1 cellular context compared by ENCODE assay signal in the genomic region with DNA sequence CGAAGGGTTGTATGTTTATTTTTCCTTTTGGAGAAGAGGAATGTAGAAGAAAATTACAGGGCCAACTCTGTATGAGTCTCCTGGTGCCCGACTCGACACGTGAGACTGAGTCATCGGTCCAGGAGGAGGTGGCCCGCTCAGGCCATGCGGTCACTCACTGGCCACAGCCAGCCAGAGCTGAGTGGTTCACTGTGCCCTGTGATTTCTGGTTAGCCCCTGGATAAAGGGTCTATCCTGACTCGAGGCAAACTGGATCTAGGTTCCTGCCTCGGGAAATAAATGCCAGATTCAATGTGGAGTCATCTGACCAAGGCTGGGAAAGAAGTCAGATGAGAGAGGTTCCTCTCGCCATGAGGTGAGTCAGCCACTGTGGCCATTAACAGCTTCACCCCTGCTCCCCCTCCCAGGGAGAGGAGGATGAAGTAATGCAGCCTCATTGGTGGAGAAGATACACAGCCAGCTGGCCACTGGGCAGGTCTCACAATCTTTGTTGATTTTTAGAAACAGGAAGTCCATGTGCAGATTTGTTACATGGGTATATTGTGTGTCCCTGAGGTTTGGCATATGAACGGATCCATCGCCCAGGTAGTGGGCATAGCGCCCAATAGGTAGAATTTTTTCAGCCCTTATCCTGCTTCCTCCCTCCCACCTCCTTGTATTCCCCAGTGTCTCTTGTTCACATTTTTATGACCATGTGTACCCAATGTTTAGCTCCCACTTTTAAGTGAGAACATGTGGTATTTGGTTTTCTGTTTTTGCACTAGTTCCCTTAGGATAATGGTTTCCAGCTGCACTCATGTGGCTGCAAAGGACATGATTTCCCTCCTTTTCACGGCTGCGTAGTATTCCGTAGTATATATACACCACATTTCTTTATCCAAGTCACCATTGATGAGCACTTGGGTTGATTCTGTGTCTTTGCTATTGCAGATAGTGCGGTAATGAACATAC.
A peak's percentile ranks its signal among the peaks of the same experiment; 100 is the strongest.
TF ChIP-seq lines count a peak whose summit lies in the region.

No MANE protein-coding gene starts in this region.

TF ChIP-seq in K562, 482 proteins besides CTCF, POLR2A, EP300 and RAD21 (continued from another document and continues in another):
- no peak for TF ChIP-seq CSDE1 (IDR thresholded peaks at IDR 0.05)
- TF ChIP-seq, protein P1, sequence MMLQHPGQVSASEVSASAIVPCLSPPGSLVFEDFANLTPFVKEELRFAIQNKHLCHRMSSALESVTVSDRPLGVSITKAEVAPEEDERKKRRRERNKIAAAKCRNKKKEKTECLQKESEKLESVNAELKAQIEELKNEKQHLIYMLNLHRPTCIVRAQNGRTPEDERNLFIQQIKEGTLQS (IDR thresholded peaks at IDR 0.05) = peak; percentile 99
- TF ChIP-seq, protein P1 (CRISPR knock-in tag; conservative IDR thresholded peaks at IDR 0.05) = peak; percentile 97
- TF ChIP-seq RAD51 (IDR thresholded peaks at IDR 0.05; ENCODE audit: borderline replicate concordance, low read depth) = peak; percentile 61
- TF ChIP-seq ZNF444 (CRISPR knock-in tag; IDR thresholded peaks at IDR 0.05) = no peak
- peak; percentile 45 for TF ChIP-seq TAF1 (IDR thresholded peaks at IDR 0.05; ENCODE audit: control insufficient read depth, extremely low read depth, insufficient read depth, low read length, severe bottlenecking)
- TF ChIP-seq, protein P2, sequence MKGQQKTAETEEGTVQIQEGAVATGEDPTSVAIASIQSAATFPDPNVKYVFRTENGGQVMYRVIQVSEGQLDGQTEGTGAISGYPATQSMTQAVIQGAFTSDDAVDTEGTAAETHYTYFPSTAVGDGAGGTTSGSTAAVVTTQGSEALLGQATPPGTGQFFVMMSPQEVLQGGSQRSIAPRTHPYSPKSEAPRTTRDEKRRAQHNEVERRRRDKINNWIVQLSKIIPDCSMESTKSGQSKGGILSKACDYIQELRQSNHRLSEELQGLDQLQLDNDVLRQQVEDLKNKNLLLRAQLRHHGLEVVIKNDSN (CRISPR knock-in tag; IDR thresholded peaks at IDR 0.05) = peak; percentile 85
- no peak for TF ChIP-seq SNIP1 (IDR thresholded peaks at IDR 0.05; ENCODE audit: low read depth)
- TF ChIP-seq, protein P3, sequence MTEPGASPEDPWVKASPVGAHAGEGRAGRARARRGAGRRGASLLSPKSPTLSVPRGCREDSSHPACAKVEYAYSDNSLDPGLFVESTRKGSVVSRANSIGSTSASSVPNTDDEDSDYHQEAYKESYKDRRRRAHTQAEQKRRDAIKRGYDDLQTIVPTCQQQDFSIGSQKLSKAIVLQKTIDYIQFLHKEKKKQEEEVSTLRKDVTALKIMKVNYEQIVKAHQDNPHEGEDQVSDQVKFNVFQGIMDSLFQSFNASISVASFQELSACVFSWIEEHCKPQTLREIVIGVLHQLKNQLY (CRISPR knock-in tag; conservative IDR thresholded peaks at IDR 0.05) = no peak
- TF ChIP-seq ESRRB (CRISPR knock-in tag; IDR thresholded peaks at IDR 0.05; ENCODE audit: borderline replicate concordance) = no peak
- TF ChIP-seq BHLHE40 (IDR thresholded peaks at IDR 0.05; ENCODE audit: low read length) = peak; percentile 97
- TF ChIP-seq ESRRA (IDR thresholded peaks at IDR 0.05; ENCODE audit: borderline replicate concordance, low read depth) = peak; percentile 63
- peak; percentile 95 for TF ChIP-seq ATF7 (IDR thresholded peaks at IDR 0.05)
- no peak for TF ChIP-seq MCM7 (IDR thresholded peaks at IDR 0.05)
- TF ChIP-seq, protein P4, sequence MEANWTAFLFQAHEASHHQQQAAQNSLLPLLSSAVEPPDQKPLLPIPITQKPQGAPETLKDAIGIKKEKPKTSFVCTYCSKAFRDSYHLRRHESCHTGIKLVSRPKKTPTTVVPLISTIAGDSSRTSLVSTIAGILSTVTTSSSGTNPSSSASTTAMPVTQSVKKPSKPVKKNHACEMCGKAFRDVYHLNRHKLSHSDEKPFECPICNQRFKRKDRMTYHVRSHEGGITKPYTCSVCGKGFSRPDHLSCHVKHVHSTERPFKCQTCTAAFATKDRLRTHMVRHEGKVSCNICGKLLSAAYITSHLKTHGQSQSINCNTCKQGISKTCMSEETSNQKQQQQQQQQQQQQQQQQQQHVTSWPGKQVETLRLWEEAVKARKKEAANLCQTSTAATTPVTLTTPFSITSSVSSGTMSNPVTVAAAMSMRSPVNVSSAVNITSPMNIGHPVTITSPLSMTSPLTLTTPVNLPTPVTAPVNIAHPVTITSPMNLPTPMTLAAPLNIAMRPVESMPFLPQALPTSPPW (CRISPR knock-in tag; IDR thresholded peaks at IDR 0.05) = peak; percentile 90
- TF ChIP-seq, protein P5, sequence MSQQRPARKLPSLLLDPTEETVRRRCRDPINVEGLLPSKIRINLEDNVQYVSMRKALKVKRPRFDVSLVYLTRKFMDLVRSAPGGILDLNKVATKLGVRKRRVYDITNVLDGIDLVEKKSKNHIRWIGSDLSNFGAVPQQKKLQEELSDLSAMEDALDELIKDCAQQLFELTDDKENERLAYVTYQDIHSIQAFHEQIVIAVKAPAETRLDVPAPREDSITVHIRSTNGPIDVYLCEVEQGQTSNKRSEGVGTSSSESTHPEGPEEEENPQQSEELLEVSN (IDR thresholded peaks at IDR 0.05; ENCODE audit: borderline replicate concordance in 1 of 2, extremely low read depth in 1 of 2, insufficient read depth in 1 of 2, insufficient read length in 1 of 2, low read depth in 1 of 2, low read length in 1 of 2, poor library complexity in 1 of 2, severe bottlenecking in 1 of 2) = peak; percentile 65 to 80
- no peak for TF ChIP-seq HNRNPH1 (optimal IDR thresholded peaks at IDR 0.05; ENCODE audit: low read depth, low read length)
- no peak for TF ChIP-seq CBFA2T3 (IDR thresholded peaks at IDR 0.05)
- TF ChIP-seq HDGF (IDR thresholded peaks at IDR 0.05) = 0 out of 2 replicates have a peak, but pooled peaks have one; percentile 6
- TF ChIP-seq COPS2 (conservative IDR thresholded peaks at IDR 0.05) = no peak
- TF ChIP-seq, protein P6, sequence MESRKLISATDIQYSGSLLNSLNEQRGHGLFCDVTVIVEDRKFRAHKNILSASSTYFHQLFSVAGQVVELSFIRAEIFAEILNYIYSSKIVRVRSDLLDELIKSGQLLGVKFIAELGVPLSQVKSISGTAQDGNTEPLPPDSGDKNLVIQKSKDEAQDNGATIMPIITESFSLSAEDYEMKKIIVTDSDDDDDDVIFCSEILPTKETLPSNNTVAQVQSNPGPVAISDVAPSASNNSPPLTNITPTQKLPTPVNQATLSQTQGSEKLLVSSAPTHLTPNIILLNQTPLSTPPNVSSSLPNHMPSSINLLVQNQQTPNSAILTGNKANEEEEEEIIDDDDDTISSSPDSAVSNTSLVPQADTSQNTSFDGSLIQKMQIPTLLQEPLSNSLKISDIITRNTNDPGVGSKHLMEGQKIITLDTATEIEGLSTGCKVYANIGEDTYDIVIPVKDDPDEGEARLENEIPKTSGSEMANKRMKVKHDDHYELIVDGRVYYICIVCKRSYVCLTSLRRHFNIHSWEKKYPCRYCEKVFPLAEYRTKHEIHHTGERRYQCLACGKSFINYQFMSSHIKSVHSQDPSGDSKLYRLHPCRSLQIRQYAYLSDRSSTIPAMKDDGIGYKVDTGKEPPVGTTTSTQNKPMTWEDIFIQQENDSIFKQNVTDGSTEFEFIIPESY (CRISPR knock-in tag; IDR thresholded peaks at IDR 0.05) = peak; percentile 18; the same call in 1 of the 2 replicates
- TF ChIP-seq, protein P7, sequence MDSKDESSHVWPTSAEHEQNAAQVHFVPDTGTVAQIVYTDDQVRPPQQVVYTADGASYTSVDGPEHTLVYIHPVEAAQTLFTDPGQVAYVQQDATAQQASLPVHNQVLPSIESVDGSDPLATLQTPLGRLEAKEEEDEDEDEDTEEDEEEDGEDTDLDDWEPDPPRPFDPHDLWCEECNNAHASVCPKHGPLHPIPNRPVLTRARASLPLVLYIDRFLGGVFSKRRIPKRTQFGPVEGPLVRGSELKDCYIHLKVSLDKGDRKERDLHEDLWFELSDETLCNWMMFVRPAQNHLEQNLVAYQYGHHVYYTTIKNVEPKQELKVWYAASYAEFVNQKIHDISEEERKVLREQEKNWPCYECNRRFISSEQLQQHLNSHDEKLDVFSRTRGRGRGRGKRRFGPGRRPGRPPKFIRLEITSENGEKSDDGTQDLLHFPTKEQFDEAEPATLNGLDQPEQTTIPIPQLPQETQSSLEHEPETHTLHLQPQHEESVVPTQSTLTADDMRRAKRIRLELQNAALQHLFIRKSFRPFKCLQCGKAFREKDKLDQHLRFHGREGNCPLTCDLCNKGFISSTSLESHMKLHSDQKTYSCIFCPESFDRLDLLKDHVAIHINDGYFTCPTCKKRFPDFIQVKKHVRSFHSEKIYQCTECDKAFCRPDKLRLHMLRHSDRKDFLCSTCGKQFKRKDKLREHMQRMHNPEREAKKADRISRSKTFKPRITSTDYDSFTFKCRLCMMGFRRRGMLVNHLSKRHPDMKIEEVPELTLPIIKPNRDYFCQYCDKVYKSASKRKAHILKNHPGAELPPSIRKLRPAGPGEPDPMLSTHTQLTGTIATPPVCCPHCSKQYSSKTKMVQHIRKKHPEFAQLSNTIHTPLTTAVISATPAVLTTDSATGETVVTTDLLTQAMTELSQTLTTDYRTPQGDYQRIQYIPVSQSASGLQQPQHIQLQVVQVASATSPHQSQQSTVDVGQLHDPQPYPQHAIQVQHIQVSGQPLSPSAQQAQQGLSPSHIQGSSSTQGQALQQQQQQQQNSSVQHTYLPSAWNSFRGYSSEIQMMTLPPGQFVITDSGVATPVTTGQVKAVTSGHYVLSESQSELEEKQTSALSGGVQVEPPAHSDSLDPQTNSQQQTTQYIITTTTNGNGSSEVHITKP (IDR thresholded peaks at IDR 0.05; ENCODE audit: partially characterized antibody) = no peak
- TF ChIP-seq ADNP (tag; IDR thresholded peaks at IDR 0.05) = peak; percentile 74; the same call in 1 of the 2 replicates
- TF ChIP-seq DACH1 (IDR thresholded peaks at IDR 0.05; ENCODE audit: partially characterized antibody) = peak; percentile 64
- TF ChIP-seq, protein P8, sequence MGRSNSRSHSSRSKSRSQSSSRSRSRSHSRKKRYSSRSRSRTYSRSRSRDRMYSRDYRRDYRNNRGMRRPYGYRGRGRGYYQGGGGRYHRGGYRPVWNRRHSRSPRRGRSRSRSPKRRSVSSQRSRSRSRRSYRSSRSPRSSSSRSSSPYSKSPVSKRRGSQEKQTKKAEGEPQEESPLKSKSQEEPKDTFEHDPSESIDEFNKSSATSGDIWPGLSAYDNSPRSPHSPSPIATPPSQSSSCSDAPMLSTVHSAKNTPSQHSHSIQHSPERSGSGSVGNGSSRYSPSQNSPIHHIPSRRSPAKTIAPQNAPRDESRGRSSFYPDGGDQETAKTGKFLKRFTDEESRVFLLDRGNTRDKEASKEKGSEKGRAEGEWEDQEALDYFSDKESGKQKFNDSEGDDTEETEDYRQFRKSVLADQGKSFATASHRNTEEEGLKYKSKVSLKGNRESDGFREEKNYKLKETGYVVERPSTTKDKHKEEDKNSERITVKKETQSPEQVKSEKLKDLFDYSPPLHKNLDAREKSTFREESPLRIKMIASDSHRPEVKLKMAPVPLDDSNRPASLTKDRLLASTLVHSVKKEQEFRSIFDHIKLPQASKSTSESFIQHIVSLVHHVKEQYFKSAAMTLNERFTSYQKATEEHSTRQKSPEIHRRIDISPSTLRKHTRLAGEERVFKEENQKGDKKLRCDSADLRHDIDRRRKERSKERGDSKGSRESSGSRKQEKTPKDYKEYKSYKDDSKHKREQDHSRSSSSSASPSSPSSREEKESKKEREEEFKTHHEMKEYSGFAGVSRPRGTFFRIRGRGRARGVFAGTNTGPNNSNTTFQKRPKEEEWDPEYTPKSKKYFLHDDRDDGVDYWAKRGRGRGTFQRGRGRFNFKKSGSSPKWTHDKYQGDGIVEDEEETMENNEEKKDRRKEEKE (IDR thresholded peaks at IDR 0.05; ENCODE audit: borderline replicate concordance in 1 of 2, control insufficient read depth in 1 of 2, low read depth in 2 of 2, low read length in 1 of 2) = 0 out of 4 replicates have a peak, but pooled peaks of 1 of the 2 experiments have one; percentile 34
- no peak for TF ChIP-seq ZNF551 (CRISPR knock-in tag; IDR thresholded peaks at IDR 0.05)
- TF ChIP-seq, protein P9, sequence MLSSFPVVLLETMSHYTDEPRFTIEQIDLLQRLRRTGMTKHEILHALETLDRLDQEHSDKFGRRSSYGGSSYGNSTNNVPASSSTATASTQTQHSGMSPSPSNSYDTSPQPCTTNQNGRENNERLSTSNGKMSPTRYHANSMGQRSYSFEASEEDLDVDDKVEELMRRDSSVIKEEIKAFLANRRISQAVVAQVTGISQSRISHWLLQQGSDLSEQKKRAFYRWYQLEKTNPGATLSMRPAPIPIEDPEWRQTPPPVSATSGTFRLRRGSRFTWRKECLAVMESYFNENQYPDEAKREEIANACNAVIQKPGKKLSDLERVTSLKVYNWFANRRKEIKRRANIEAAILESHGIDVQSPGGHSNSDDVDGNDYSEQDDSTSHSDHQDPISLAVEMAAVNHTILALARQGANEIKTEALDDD (IDR thresholded peaks at IDR 0.05) = 0 out of 2 replicates have a peak, but pooled peaks have one; percentile 26
- no peak for TF ChIP-seq POLR3G (IDR thresholded peaks at IDR 0.05; ENCODE audit: extremely low read depth, insufficient read length, insufficient replicate concordance)
- no peak for TF ChIP-seq ZNF174 (CRISPR knock-in tag; IDR thresholded peaks at IDR 0.05)
- TF ChIP-seq BACH1 (tag; IDR thresholded peaks at IDR 0.05) = peak; percentile 55; the same call in 1 of the 2 replicates
- peak; percentile 94 for TF ChIP-seq SMARCE1 (IDR thresholded peaks at IDR 0.05)
- TF ChIP-seq CREM (IDR thresholded peaks at IDR 0.05; ENCODE audit: low read depth) = peak; percentile 33; the same call in 1 of the 2 replicates
- peak in 1 of 2 experiments; percentile 45; a peak in 1 of 4 replicates for TF ChIP-seq TEAD1 (CRISPR knock-in tag; IDR thresholded peaks at IDR 0.05)
- 0 out of 2 replicates have a peak, but pooled peaks have one; percentile 30 for TF ChIP-seq ZNF143 (CRISPR knock-in tag; IDR thresholded peaks at IDR 0.05)
- TF ChIP-seq ZNF780A (CRISPR knock-in tag; IDR thresholded peaks at IDR 0.05) = no peak
- no peak for TF ChIP-seq NEUROD1 (IDR thresholded peaks at IDR 0.05; ENCODE audit: borderline replicate concordance, low read depth, low read length, partially characterized antibody)
- peak; percentile 70 for TF ChIP-seq CXXC5 (CRISPR knock-in tag; IDR thresholded peaks at IDR 0.05)
- no peak for TF ChIP-seq HSF4 (CRISPR knock-in tag; IDR thresholded peaks at IDR 0.05; ENCODE audit: borderline replicate concordance)
- TF ChIP-seq, protein P10, sequence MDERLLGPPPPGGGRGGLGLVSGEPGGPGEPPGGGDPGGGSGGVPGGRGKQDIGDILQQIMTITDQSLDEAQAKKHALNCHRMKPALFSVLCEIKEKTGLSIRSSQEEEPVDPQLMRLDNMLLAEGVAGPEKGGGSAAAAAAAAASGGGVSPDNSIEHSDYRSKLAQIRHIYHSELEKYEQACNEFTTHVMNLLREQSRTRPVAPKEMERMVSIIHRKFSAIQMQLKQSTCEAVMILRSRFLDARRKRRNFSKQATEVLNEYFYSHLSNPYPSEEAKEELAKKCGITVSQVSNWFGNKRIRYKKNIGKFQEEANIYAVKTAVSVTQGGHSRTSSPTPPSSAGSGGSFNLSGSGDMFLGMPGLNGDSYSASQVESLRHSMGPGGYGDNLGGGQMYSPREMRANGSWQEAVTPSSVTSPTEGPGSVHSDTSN (CRISPR knock-in tag; IDR thresholded peaks at IDR 0.05; ENCODE audit: low read depth) = no peak
- TF ChIP-seq, protein P10 (tag; conservative IDR thresholded peaks at IDR 0.05; ENCODE audit: low read depth) = no peak
